Comparison of ENCODE assay signal across 9 cellular contexts in genomic region chr6:25136879-25137278, GRCh38.
DNase-seq lines count a peak whose midpoint lies in the region; ATAC-seq and TF ChIP-seq lines count a peak whose summit lies in the region.
"Had no signal": no experiment of that assay in that cellular context is flagged by ENCODE, and none has a peak within 500 bp of the region (broad histone marks: within the 10 kb centered on the region; RNA-seq: fewer than 3 reads in every experiment).

No MANE protein-coding gene starts in this region.

- no peak for TF ChIP-seq POLR2A in adrenal gland (IDR thresholded peaks at IDR 0.05)
- TF ChIP-seq POLR2A in thyroid gland (IDR thresholded peaks at IDR 0.05), result peak in 1 of 2 donors; percentile 32

- H3K9me3 ChIP-seq in adrenal gland (replicated peaks in 1 of 3), result peaks cover 0 to 13% (median 0%) of the 10 kb centered on the region in 3 donors
- H3K9me3 ChIP-seq in left lung, result peaks cover 0 to 9% of the 10 kb centered on the region in 2 donors
- no peaks in the 10 kb centered on the region for H3K9me3 ChIP-seq in thyroid gland

- H3K36me3 Mint-ChIP-seq in activated CD8-positive, alpha-beta memory T cell treated with anti-CD3 and anti-CD28 coated beads, Interleukin-2, amount 10 ng/mL, durations not matched to agents 7 days and 5 days, result peaks cover 63% of the 10 kb centered on the region

- peaks cover 12% of the 10 kb centered on the region for H3K9me3 Mint-ChIP-seq in activated CD8-positive, alpha-beta memory T cell treated with anti-CD3 and anti-CD28 coated beads, Interleukin-2, amount 10 ng/mL, durations not matched to agents 7 days and 5 days (ENCODE audit: low read depth)

- H3K27me3 ChIP-seq in adrenal gland (no peaks in the 10 kb centered on the region), left lung (no peaks in the 10 kb centered on the region), thyroid gland (no peaks in the 10 kb centered on the region)

- H3K27me3 Mint-ChIP-seq in activated CD8-positive, alpha-beta memory T cell treated with anti-CD3 and anti-CD28 coated beads, Interleukin-2, amount 10 ng/mL, durations not matched to agents 7 days and 5 days, result no peaks in the 10 kb centered on the region

- H3K27ac ChIP-seq in adrenal gland (peak overlapping the region in 3 of 5 donors; percentile 6 to 96 (median 44)), left lung (peak overlapping the region; percentile 89 to 97), thyroid gland (peak overlapping the region; percentile 88 to 92 (median 88))

- CTCF ChIA-PET in activated CD8-positive, alpha-beta memory T cell treated with anti-CD3 and anti-CD28 coated beads, Interleukin-2, amount 10 ng/mL, durations not matched to agents 7 days and 5 days (lab: Charles Lee), result no interaction called here

- H3K4me3 ChIP-seq in adrenal gland, result peak overlapping the region in 1 of 4 donors; percentile 61
- H3K4me3 ChIP-seq in left lung, result peak overlapping the region; percentile 13 to 48
- H3K4me3 ChIP-seq in thyroid gland (replicated peaks in 1 of 3), result peak overlapping the region in 1 of 3 donors; percentile 15

- ATAC-seq in activated CD8-positive, alpha-beta memory T cell treated with anti-CD3 and anti-CD28 coated beads, Interleukin-2, amount 10 ng/mL, durations not matched to agents 7 days and 5 days, result peak; percentile 10
- ATAC-seq in left lung, result peak; percentile 34
- no peak for ATAC-seq in GM18858 (IDR thresholded peaks at IDR 0.05; ENCODE audit: unreplicated experiment)
- ATAC-seq in HG02623 (IDR thresholded peaks at IDR 0.05; ENCODE audit: unreplicated experiment), result no peak

- H3K27ac Mint-ChIP-seq in activated CD8-positive, alpha-beta memory T cell treated with anti-CD3 and anti-CD28 coated beads, Interleukin-2, amount 10 ng/mL, durations not matched to agents 7 days and 5 days, result peak overlapping the region; percentile 99

- H3K36me3 ChIP-seq in adrenal gland (replicated peaks in 1 of 2) (no peaks in the 10 kb centered on the region), left lung (peaks cover 0 to 4% of the 10 kb centered on the region in 2 donors), thyroid gland (no peaks in the 10 kb centered on the region)

- DNase-seq in activated CD8-positive, alpha-beta memory T cell treated with anti-CD3 and anti-CD28 coated beads, Interleukin-2, amount 10 ng/mL, durations not matched to agents 7 days and 5 days, result peak; percentile 50
- DNase-seq in activated CD8-positive, alpha-beta memory T cell treated with anti-CD3 and anti-CD28 coated beads, Interleukin-2, amount 50 U/mL, for 48 hours, result no peak
- DNase-seq in adrenal gland, result peak in 6 of 7 donors; percentile 10 to 32 (median 26)
- DNase-seq in left lung, result no peak
- DNase-seq in thyroid gland, result peak; percentile 48 to 51
- no peak for DNase-seq in SK-N-DZ (ENCODE audit: low spot score)
- DNase-seq: NCI-H187 had no signal

- H3K4me1 ChIP-seq in adrenal gland (replicated peaks in 1 of 2) (peaks cover 0 to 15% of the 10 kb centered on the region in 2 donors), left lung (peaks cover 19 to 46% of the 10 kb centered on the region in 2 donors), thyroid gland (peaks cover 59 to 62% of the 10 kb centered on the region in 2 donors)

- H3K4me1 Mint-ChIP-seq in activated CD8-positive, alpha-beta memory T cell treated with anti-CD3 and anti-CD28 coated beads, Interleukin-2, amount 10 ng/mL, durations not matched to agents 7 days and 5 days, result peaks cover 47% of the 10 kb centered on the region

- intact Hi-C loops in adrenal gland (cut with DNase I), result no loop called here
- intact Hi-C loops in left lung (cut with DNase I), result no loop called here
- intact Hi-C loops in thyroid gland (cut with DNase I), result no loop called here

- WGBS in adrenal gland, 4 donors, result 19 to 30% (median 25%) methylated on average over 2 of the region's 2 CpGs
- 0% methylated on average over 2 of the region's 2 CpGs for WGBS in thyroid gland, 2 donors

- peak overlapping the region; percentile 89 for H3K4me3 Mint-ChIP-seq in activated CD8-positive, alpha-beta memory T cell treated with anti-CD3 and anti-CD28 coated beads, Interleukin-2, amount 10 ng/mL, durations not matched to agents 7 days and 5 days

- TF ChIP-seq CTCF in adrenal gland (IDR thresholded peaks at IDR 0.05) (peak in 1 of 6 experiments; percentile 10), left lung (IDR thresholded peaks at IDR 0.05) (no peak), thyroid gland (IDR thresholded peaks at IDR 0.05) (no peak)

Comparison
In these comparisons a context has a peak if more than half of its experiments do, and no peak if none do; other contexts are left out.
1. DNase-seq: peak in activated CD8-positive, alpha-beta memory T cell treated with anti-CD3 and anti-CD28 coated beads, Interleukin-2, amount 10 ng/mL, durations not matched to agents 7 days and 5 days (single experiment), adrenal gland (6 of 7) and thyroid gland (2 of 2); none in activated CD8-positive, alpha-beta memory T cell treated with anti-CD3 and anti-CD28 coated beads, Interleukin-2, amount 50 U/mL, for 48 hours (single experiment), left lung (0 of 2) and SK-N-DZ (single experiment).
2. ATAC-seq: peak in activated CD8-positive, alpha-beta memory T cell treated with anti-CD3 and anti-CD28 coated beads, Interleukin-2, amount 10 ng/mL, durations not matched to agents 7 days and 5 days (single experiment) and left lung (single experiment); none in GM18858 (single experiment) and HG02623 (single experiment).
3. Peak in every context shown above with its lines, with median percentiles within 50 percentile points of each other: H3K27ac ChIP-seq.